24 cellular contexts compared by ENCODE assay signal in genomic region chr2:210299974-210300373, GRCh38. TPM values are rescaled to one million over a fixed set of nuclear protein-coding genes. Genes with fewer than 3 reads are reported as not detected.
DNase-seq lines count a peak whose midpoint lies in the region; ATAC-seq, FAIRE-seq and TF ChIP-seq lines count a peak whose summit lies in the region.
"Had no signal": no experiment of that assay in that cellular context is flagged by ENCODE, and none has a peak within 500 bp of the region (broad histone marks: within the 10 kb centered on the region; RNA-seq: fewer than 3 reads in every experiment).

No MANE protein-coding gene starts in this region.

- in situ Hi-C loops in gastrocnemius medialis (cut with MboI; ENCODE audit: low sequenced_read_pairs in 4 of 4), result no loop called here

- ATAC-seq in gastrocnemius medialis (peak; percentile 60 to 64), HG03460 (IDR thresholded peaks at IDR 0.05; ENCODE audit: unreplicated experiment) (no peak)
- ATAC-seq: GM23338, HCT116, K562 had no signal

- peaks cover 29 to 34% of the 10 kb centered on the region in 2 donors for H3K4me1 ChIP-seq in gastrocnemius medialis
- H3K4me1 ChIP-seq: BE2C, Caco-2 had no signal

- no peak for TF ChIP-seq POLR2A in gastrocnemius medialis (IDR thresholded peaks at IDR 0.05)

- no peaks in the 10 kb centered on the region for H3K36me3 ChIP-seq in gastrocnemius medialis
- H3K36me3 ChIP-seq: BE2C had no signal

- intact Hi-C loops in gastrocnemius medialis (cut with DNase I; ENCODE audit: low total_unique reads), result loop anchor here (10.0 kb wide), 2 partner anchors 175 to 295 kb away; partner anchors contain the start of genes LANCL1 and RPE

- no peaks in the 10 kb centered on the region for H3K9me3 ChIP-seq in gastrocnemius medialis
- H3K9me3 ChIP-seq: BE2C, Caco-2 had no signal

- H3K4me3 ChIP-seq in gastrocnemius medialis, result peak overlapping the region; percentile 18 to 32 (median 28)
- H3K4me3 ChIP-seq: GM23338, K562 had no signal

- FAIRE-seq in HTR-8/SVneo (lab: Jason Lieb, UNC), result no peak
- FAIRE-seq: A204.1, D721Med, GM12892, GM18507, H54, K562 had no signal

- no peak for TF ChIP-seq CTCF in gastrocnemius medialis (IDR thresholded peaks at IDR 0.05 in 4 of 5, conservative IDR thresholded peaks at IDR 0.05 in 1 of 5)

- DNase-seq in NCI-H526 (lab: John Stamatoyannopoulos, UW), result peak; percentile 70 to 74
- peak; percentile 1 for DNase-seq in cerebellum (ENCODE audit: low spot score)
- no peak for DNase-seq in gastrocnemius medialis
- DNase-seq in HTR-8/SVneo (ENCODE audit: insufficient read length, low spot score), result no peak
- no peak for DNase-seq in ureter (ENCODE audit: low spot score)
- DNase-seq: ACHN; BE2C; C1 segment of cervical spinal cord; Caco-2; CD4-positive, CD25-positive, alpha-beta regulatory T cell; CD8-positive, alpha-beta memory T cell; GDM1; IMR-90 had no signal

- peak overlapping the region; percentile 75 to 86 (median 84) for H3K27ac ChIP-seq in gastrocnemius medialis
- H3K27ac ChIP-seq: HL-60 had no signal

- no peaks in the 10 kb centered on the region for H3K27me3 ChIP-seq in gastrocnemius medialis

RNA-seq across cellular contexts. Expression of gene MYL1, which starts 15.0 kb away (rescaled TPM):
- total RNA-seq in cerebellum (0.73 TPM), gastrocnemius medialis (1,000 to 10,000 TPM; 1,242 to 7,433 (median 2,317) TPM), ureter (0.42 TPM)
- total RNA-seq: Caco-2; CD4-positive, CD25-positive, alpha-beta regulatory T cell; CD8-positive, alpha-beta memory T cell; GM23338; HT1080; IMR-90; K562 had no signal

Comparison
In these comparisons a context has a peak if more than half of its experiments do, and no peak if none do; other contexts are left out.
1. DNase-seq: peak in NCI-H526 (2 of 2) and cerebellum (single experiment); none in gastrocnemius medialis (0 of 2), HTR-8/SVneo (single experiment) and ureter (single experiment).
2. RNA of gene MYL1, which starts 15.0 kb away (total RNA-seq): 1,242 to 7,433 TPM in gastrocnemius medialis; 0.73 TPM in cerebellum (single experiment) and 0.42 TPM in ureter (single experiment); every median in the first group is over 100 times any median in the second.